Comparison of ENCODE assay signal across 8 cellular contexts in genomic region chr1:21508580-21509350, GRCh38. TPM values are rescaled to one million over a fixed set of nuclear protein-coding genes. Genes with fewer than 3 reads are reported as not detected.
DNase-seq lines count a peak whose midpoint lies in the region; ATAC-seq and TF ChIP-seq lines count a peak whose summit lies in the region.

No MANE protein-coding gene starts in this region.

- H3K4me1 ChIP-seq in mesodermal cell (ENCODE audit: control insufficient read depth, insufficient read depth, low read length, poor library complexity, severe bottlenecking), result peaks cover 9% of the 10 kb centered on the region

- ATAC-seq in effector memory CD8-positive, alpha-beta T cell (replicated peaks), result peak; percentile 86
- no peak for ATAC-seq in GM19455 (IDR thresholded peaks at IDR 0.05; ENCODE audit: unreplicated experiment)
- no peak for ATAC-seq in GM18907 (IDR thresholded peaks at IDR 0.05; ENCODE audit: unreplicated experiment)

- no peaks in the 10 kb centered on the region for H3K36me3 ChIP-seq in mesodermal cell (ENCODE audit: control insufficient read depth, insufficient read depth, low read length)

- peaks cover 45 to 79% of the 10 kb centered on the region in 2 donors for H3K27me3 Mint-ChIP-seq in effector memory CD8-positive, alpha-beta T cell

- H3K4me1 Mint-ChIP-seq in effector memory CD8-positive, alpha-beta T cell (ENCODE audit: low read depth in 2 of 2), result peaks cover 5 to 7% of the 10 kb centered on the region in 2 donors

- peak; percentile 80 for TF ChIP-seq CTCF in GM10266 (IDR thresholded peaks at IDR 0.05; ENCODE audit: control insufficient read depth, insufficient read depth, low read depth, missing control alignments)

- H3K27ac Mint-ChIP-seq in effector memory CD8-positive, alpha-beta T cell, result peak overlapping the region in 1 of 2 donors; percentile 1

- H3K4me3 ChIP-seq in mesodermal cell (ENCODE audit: extremely low read depth, insufficient read depth, low read length, poor library complexity, severe bottlenecking), result peak overlapping the region; percentile 2

- H3K9me3 Mint-ChIP-seq in effector memory CD8-positive, alpha-beta T cell, result no peaks in the 10 kb centered on the region

- no peak overlapping the region for H3K27ac ChIP-seq in mesodermal cell (ENCODE audit: low read depth, low read length, severe bottlenecking)

- peak; percentile 92 for DNase-seq in GM10266 (ENCODE audit: extremely low spot score)
- DNase-seq in NCI-H1694 treated with DMSO at 0.1 percent for 48 hours (lab: John Stamatoyannopoulos, UW), result peak; percentile 25
- DNase-seq in activated CD4-positive, alpha-beta T cell treated with anti-CD3 and anti-CD28 coated beads, Interleukin-2, amount 50 U/mL, for 24 hours (ENCODE audit: low read depth in 1 of 2, low spot score in 1 of 2), result peak; percentile 19 to 43
- DNase-seq in effector memory CD8-positive, alpha-beta T cell, result peak; percentile 43 to 51 (median 49)
- DNase-seq in stimulated activated CD8-positive, alpha-beta memory T cell treated with anti-CD3 and anti-CD28 coated beads, Interleukin-4, amount 100 ng/mL, for 24 hours (ENCODE audit: low read depth), result peak; percentile 55

- H3K36me3 Mint-ChIP-seq in effector memory CD8-positive, alpha-beta T cell (ENCODE audit: insufficient read depth), result peaks cover 3% of the 10 kb centered on the region

- no peaks in the 10 kb centered on the region for H3K9me3 ChIP-seq in mesodermal cell (ENCODE audit: control insufficient read depth, low read length)

- peak overlapping the region; percentile 64 for H3K4me3 Mint-ChIP-seq in effector memory CD8-positive, alpha-beta T cell

- WGBS in mesodermal cell (ENCODE audit: insufficient coverage in 2 of 2), 2 experiments, result 10 to 16% methylated on average over 15 to 19 of the region's 45 CpGs

RNA-seq across cellular contexts. Expression of gene ALPL, which starts 0.5 kb away (rescaled TPM):
- 13.0 TPM for polyA plus RNA-seq in mesodermal cell (2013, experiment 1 of 2)
- polyA plus RNA-seq in mesodermal cell (2013, experiment 2 of 2), result 11.0 TPM

Comparison
In these comparisons a context has a peak if more than half of its experiments do, and no peak if none do; other contexts are left out.
1. DNase-seq: peak in every context shown above with its lines; median percentile 92 in GM10266; 55 in stimulated activated CD8-positive, alpha-beta memory T cell treated with anti-CD3 and anti-CD28 coated beads, Interleukin-4, amount 100 ng/mL, for 24 hours; 49 in effector memory CD8-positive, alpha-beta T cell; 31 in activated CD4-positive, alpha-beta T cell treated with anti-CD3 and anti-CD28 coated beads, Interleukin-2, amount 50 U/mL, for 24 hours; 25 in NCI-H1694 treated with DMSO at 0.1 percent for 48 hours.